1 cellular context compared by ENCODE assay signal in the genomic region with DNA sequence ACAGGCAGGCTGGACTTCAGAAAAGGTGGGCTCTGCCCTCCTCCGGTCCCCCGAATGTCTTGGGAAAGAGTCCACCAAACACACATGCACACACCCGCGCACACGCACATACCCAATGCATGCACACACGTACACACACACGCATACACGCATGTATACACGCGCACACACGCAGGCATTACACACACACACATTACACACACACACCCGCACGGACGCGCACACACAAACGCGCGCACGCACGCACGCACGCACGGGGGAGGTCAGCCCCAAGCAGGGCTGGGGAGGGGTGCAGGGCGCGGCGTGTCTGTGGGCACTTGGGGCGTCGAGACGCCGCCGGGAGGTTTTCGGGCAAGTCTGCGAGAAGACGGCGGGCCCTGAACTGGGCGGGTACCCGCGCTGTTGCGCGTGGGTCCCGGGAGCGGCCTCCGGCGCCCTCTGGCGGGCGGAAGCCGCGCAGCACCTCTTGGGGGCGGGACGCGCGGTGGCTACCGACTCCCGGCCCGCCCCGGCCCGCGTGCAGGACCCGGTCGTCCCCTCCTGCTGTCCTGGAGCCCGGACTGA.
TF ChIP-seq lines count a peak whose summit lies in the region.

No MANE protein-coding gene starts in this region.

TF ChIP-seq in HEK293, 187 proteins besides CTCF, POLR2A, EP300 and RAD21 (continued from another document):
- no peak for TF ChIP-seq ZNF266 (tag by site-specific recombination; IDR thresholded peaks at IDR 0.05; ENCODE audit: low read depth)
- TF ChIP-seq, protein P1, sequence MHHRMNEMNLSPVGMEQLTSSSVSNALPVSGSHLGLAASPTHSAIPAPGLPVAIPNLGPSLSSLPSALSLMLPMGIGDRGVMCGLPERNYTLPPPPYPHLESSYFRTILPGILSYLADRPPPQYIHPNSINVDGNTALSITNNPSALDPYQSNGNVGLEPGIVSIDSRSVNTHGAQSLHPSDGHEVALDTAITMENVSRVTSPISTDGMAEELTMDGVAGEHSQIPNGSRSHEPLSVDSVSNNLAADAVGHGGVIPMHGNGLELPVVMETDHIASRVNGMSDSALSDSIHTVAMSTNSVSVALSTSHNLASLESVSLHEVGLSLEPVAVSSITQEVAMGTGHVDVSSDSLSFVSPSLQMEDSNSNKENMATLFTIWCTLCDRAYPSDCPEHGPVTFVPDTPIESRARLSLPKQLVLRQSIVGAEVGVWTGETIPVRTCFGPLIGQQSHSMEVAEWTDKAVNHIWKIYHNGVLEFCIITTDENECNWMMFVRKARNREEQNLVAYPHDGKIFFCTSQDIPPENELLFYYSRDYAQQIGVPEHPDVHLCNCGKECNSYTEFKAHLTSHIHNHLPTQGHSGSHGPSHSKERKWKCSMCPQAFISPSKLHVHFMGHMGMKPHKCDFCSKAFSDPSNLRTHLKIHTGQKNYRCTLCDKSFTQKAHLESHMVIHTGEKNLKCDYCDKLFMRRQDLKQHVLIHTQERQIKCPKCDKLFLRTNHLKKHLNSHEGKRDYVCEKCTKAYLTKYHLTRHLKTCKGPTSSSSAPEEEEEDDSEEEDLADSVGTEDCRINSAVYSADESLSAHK (tag by site-specific recombination; IDR thresholded peaks at IDR 0.05), result no peak
- no peak for TF ChIP-seq TRIM28 (IDR thresholded peaks at IDR 0.05; ENCODE audit: borderline replicate concordance, low read length)
- TF ChIP-seq ZNF23 (tag by site-specific recombination; IDR thresholded peaks at IDR 0.05; ENCODE audit: borderline replicate concordance), result no peak
- no peak for TF ChIP-seq ZNF221 (tag by site-specific recombination; IDR thresholded peaks at IDR 0.05; ENCODE audit: borderline replicate concordance)
- no peak for TF ChIP-seq MEIS1 (CRISPR knock-in tag; IDR thresholded peaks at IDR 0.05; ENCODE audit: borderline replicate concordance)
- no peak; the same call in 1 of the 2 replicates for TF ChIP-seq KLF16 (tag by site-specific recombination; IDR thresholded peaks at IDR 0.05)
- TF ChIP-seq GLI4 (tag by site-specific recombination; IDR thresholded peaks at IDR 0.05), result no peak
- no peak; the same call in 1 of the 2 replicates for TF ChIP-seq ZNF184 (tag by site-specific recombination; IDR thresholded peaks at IDR 0.05)
- no peak for TF ChIP-seq PRDM1 (tag by site-specific recombination; IDR thresholded peaks at IDR 0.05)
- peak; percentile 75 for TF ChIP-seq KLF9 (tag by site-specific recombination; IDR thresholded peaks at IDR 0.05; ENCODE audit: low read depth)
- TF ChIP-seq ZEB2 (tag by site-specific recombination; IDR thresholded peaks at IDR 0.05), result 0 out of 2 replicates have a peak, but pooled peaks have one; percentile 36
- no peak for TF ChIP-seq ZNF621 (tag by site-specific recombination; IDR thresholded peaks at IDR 0.05)
- peak; percentile 26; the same call in 1 of the 2 replicates for TF ChIP-seq ZIC2 (tag by site-specific recombination; IDR thresholded peaks at IDR 0.05)
- TF ChIP-seq, protein P2, sequence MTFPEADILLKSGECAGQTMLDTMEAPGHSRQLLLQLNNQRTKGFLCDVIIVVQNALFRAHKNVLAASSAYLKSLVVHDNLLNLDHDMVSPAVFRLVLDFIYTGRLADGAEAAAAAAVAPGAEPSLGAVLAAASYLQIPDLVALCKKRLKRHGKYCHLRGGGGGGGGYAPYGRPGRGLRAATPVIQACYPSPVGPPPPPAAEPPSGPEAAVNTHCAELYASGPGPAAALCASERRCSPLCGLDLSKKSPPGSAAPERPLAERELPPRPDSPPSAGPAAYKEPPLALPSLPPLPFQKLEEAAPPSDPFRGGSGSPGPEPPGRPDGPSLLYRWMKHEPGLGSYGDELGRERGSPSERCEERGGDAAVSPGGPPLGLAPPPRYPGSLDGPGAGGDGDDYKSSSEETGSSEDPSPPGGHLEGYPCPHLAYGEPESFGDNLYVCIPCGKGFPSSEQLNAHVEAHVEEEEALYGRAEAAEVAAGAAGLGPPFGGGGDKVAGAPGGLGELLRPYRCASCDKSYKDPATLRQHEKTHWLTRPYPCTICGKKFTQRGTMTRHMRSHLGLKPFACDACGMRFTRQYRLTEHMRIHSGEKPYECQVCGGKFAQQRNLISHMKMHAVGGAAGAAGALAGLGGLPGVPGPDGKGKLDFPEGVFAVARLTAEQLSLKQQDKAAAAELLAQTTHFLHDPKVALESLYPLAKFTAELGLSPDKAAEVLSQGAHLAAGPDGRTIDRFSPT (tag by site-specific recombination; IDR thresholded peaks at IDR 0.05), result peak; percentile 70; the same call in 1 of the 2 replicates
- TF ChIP-seq ZNF426 (tag by site-specific recombination; IDR thresholded peaks at IDR 0.05), result no peak
- TF ChIP-seq, protein P3, sequence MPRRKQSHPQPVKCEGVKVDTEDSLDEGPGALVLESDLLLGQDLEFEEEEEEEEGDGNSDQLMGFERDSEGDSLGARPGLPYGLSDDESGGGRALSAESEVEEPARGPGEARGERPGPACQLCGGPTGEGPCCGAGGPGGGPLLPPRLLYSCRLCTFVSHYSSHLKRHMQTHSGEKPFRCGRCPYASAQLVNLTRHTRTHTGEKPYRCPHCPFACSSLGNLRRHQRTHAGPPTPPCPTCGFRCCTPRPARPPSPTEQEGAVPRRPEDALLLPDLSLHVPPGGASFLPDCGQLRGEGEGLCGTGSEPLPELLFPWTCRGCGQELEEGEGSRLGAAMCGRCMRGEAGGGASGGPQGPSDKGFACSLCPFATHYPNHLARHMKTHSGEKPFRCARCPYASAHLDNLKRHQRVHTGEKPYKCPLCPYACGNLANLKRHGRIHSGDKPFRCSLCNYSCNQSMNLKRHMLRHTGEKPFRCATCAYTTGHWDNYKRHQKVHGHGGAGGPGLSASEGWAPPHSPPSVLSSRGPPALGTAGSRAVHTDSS (tag by site-specific recombination; IDR thresholded peaks at IDR 0.05), result no peak
- TF ChIP-seq ZFHX2 (tag by site-specific recombination; conservative IDR thresholded peaks at IDR 0.05), result peak; percentile 66
- TF ChIP-seq, protein P4, sequence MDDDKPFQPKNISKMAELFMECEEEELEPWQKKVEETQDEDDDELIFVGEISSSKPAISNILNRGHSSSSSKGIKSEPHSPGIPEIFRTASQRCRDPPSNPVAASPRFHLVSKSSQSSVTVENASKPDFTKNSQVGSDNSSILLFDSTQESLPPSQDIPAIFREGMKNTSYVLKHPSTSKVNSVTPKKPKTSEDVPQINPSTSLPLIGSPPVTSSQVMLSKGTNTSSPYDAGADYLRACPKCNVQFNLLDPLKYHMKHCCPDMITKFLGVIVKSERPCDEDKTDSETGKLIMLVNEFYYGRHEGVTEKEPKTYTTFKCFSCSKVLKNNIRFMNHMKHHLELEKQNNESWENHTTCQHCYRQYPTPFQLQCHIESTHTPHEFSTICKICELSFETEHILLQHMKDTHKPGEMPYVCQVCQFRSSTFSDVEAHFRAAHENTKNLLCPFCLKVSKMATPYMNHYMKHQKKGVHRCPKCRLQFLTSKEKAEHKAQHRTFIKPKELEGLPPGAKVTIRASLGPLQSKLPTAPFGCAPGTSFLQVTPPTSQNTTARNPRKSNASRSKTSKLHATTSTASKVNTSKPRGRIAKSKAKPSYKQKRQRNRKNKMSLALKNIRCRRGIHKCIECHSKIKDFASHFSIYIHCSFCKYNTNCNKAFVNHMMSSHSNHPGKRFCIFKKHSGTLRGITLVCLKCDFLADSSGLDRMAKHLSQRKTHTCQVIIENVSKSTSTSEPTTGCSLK (tag by site-specific recombination; IDR thresholded peaks at IDR 0.05), result peak; percentile 80; the same call in 1 of the 2 replicates
- TF ChIP-seq ZNF473 (tag by site-specific recombination; IDR thresholded peaks at IDR 0.05), result no peak
- no peak for TF ChIP-seq ZBTB11 (tag by site-specific recombination; conservative IDR thresholded peaks at IDR 0.05; ENCODE audit: low read depth)
- 0 out of 2 replicates have a peak, but pooled peaks have one; percentile 11 for TF ChIP-seq ZNF654 (tag by site-specific recombination; IDR thresholded peaks at IDR 0.05; ENCODE audit: low read depth)
- TF ChIP-seq, protein P5, sequence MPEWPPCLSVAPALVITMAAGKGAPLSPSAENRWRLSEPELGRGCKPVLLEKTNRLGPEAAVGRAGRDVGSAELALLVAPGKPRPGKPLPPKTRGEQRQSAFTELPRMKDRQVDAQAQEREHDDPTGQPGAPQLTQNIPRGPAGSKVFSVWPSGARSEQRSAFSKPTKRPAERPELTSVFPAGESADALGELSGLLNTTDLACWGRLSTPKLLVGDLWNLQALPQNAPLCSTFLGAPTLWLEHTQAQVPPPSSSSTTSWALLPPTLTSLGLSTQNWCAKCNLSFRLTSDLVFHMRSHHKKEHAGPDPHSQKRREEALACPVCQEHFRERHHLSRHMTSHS (tag by site-specific recombination; IDR thresholded peaks at IDR 0.05), result 0 out of 2 replicates have a peak, but pooled peaks have one; percentile 29
- TF ChIP-seq ZNF48 (tag by site-specific recombination; IDR thresholded peaks at IDR 0.05), result no peak
- peak; percentile 40 for TF ChIP-seq ZNF335 (tag by site-specific recombination; conservative IDR thresholded peaks at IDR 0.05)
- no peak for TF ChIP-seq ZNF175 (tag by site-specific recombination; IDR thresholded peaks at IDR 0.05)
- no peak for TF ChIP-seq ZFP41 (tag by site-specific recombination; IDR thresholded peaks at IDR 0.05; ENCODE audit: borderline replicate concordance)
- TF ChIP-seq SP7 (tag by site-specific recombination; IDR thresholded peaks at IDR 0.05), result peak; percentile 69
- TF ChIP-seq, protein P6, sequence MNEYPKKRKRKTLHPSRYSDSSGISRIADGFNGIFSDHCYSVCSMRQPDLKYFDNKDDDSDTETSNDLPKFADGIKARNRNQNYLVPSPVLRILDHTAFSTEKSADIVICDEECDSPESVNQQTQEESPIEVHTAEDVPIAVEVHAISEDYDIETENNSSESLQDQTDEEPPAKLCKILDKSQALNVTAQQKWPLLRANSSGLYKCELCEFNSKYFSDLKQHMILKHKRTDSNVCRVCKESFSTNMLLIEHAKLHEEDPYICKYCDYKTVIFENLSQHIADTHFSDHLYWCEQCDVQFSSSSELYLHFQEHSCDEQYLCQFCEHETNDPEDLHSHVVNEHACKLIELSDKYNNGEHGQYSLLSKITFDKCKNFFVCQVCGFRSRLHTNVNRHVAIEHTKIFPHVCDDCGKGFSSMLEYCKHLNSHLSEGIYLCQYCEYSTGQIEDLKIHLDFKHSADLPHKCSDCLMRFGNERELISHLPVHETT (tag by site-specific recombination; IDR thresholded peaks at IDR 0.05), result no peak
- TF ChIP-seq OSR2 (tag by site-specific recombination; IDR thresholded peaks at IDR 0.05), result 0 out of 2 replicates have a peak, but pooled peaks have one; percentile 13
- TF ChIP-seq ZNF692 (tag by site-specific recombination; IDR thresholded peaks at IDR 0.05), result peak; percentile 68; the same call in 1 of the 2 replicates
- 0 out of 2 replicates have a peak, but pooled peaks have one; percentile 62 for TF ChIP-seq KLF7 (tag by site-specific recombination; IDR thresholded peaks at IDR 0.05; ENCODE audit: borderline replicate concordance)
- peak; percentile 97 for TF ChIP-seq ZNF777 (tag by site-specific recombination; IDR thresholded peaks at IDR 0.05; ENCODE audit: borderline replicate concordance)
- TF ChIP-seq GLIS1 (tag by site-specific recombination; IDR thresholded peaks at IDR 0.05), result no peak
- no peak for TF ChIP-seq FEZF1 (tag by site-specific recombination; IDR thresholded peaks at IDR 0.05)
- TF ChIP-seq ZNF2 (tag by site-specific recombination; IDR thresholded peaks at IDR 0.05), result peak; percentile 89
- TF ChIP-seq ZFP69B (tag by site-specific recombination; IDR thresholded peaks at IDR 0.05), result peak; percentile 65
- TF ChIP-seq PRDM6 (tag by site-specific recombination; IDR thresholded peaks at IDR 0.05), result no peak
